ENCODE assay signal across 12 cellular contexts in the genomic region with DNA sequence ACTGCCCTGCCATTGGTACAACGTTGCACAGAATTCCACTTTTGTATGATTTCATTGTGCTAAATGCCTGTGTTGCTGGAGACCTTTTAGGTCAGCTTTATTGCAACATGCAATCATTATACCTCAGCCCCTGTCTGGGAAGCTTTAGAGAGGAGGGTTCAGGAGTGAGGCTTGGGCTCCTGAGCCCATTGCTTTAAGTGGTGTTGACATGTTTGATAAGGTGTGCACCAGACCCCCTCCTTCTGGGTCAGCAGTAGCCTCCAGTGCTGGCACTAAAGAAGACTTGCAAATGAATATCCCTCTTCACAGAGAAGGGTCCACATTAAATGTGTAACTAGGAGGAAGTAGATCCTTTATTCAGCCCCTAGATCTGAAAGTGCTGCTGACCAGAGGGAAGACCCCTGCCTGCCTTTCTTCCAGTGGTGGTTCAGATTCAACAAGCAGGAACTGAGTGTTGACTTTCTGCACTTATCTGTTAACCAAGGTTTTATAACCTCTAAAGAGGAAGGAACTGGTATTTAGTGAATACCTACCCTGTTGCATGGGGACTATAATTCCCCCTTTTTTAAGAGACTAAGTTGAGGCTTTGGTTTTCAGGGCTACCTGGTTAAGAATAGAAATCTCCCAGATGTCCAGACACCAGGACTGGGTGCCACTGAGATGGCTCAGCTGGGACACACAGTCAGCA.
DNase-seq lines count a peak whose midpoint lies in the region; ATAC-seq, FAIRE-seq and TF ChIP-seq lines count a peak whose summit lies in the region.
"Had no signal": no experiment of that assay in that cellular context is flagged by ENCODE, and none has a peak within 500 bp of the region (broad histone marks: within the 10 kb centered on the region; RNA-seq: fewer than 3 reads in every experiment).

No MANE protein-coding gene starts in this region.

- peak overlapping the region; percentile 99 for H3K27ac ChIP-seq in foreskin keratinocyte
- H3K27ac ChIP-seq in gastroesophageal sphincter, result no peak overlapping the region
- H3K27ac ChIP-seq: testis had no signal

- H3K9me3 Mint-ChIP-seq in Calu3 (ENCODE audit: low read depth, unreplicated experiment), result no peaks in the 10 kb centered on the region

- FAIRE-seq in GM19239 (lab: Jason Lieb, UNC), result no peak
- FAIRE-seq: K562 had no signal

- no peak overlapping the region for H3K4me3 Mint-ChIP-seq in Calu3 (ENCODE audit: low read depth, unreplicated experiment)

- no peak for TF ChIP-seq CTCF in Calu3 (IDR thresholded peaks at IDR 0.05; ENCODE audit: unreplicated experiment)
- TF ChIP-seq CTCF in foreskin keratinocyte (conservative IDR thresholded peaks at IDR 0.05), result no peak
- TF ChIP-seq CTCF in gastroesophageal sphincter (IDR thresholded peaks at IDR 0.05), result no peak

- WGBS in gastroesophageal sphincter (ENCODE audit: low coverage in 1 of 2), 2 donors, result 20 to 44% methylated on average over 1 of the region's 1 CpG

- no TSS peak for BruUV-seq in Calu3 (replicated peaks; lab: Mats Ljungman, UMichigan)

- no peak for TF ChIP-seq EP300 in gastroesophageal sphincter (IDR thresholded peaks at IDR 0.05)

- peak; percentile 20 for ATAC-seq in GM21526 (IDR thresholded peaks at IDR 0.05; ENCODE audit: low FRiP score, unreplicated experiment)
- ATAC-seq in HG03354 (IDR thresholded peaks at IDR 0.05; ENCODE audit: poor library complexity, severe bottlenecking, unreplicated experiment), result peak; percentile 20
- no peak for ATAC-seq in foreskin keratinocyte
- ATAC-seq in gastroesophageal sphincter, result no peak
- ATAC-seq: K562, Panc1 had no signal

- no peak for TF ChIP-seq POLR2A in gastroesophageal sphincter (IDR thresholded peaks at IDR 0.05)

- CTCF ChIA-PET in Calu3 (lab: Charles Lee), result interaction anchor here (1.1 kb wide), 1 partner anchor 9 kb away, joined by 4 read pairs; no protein-coding TSS in a partner anchor

- H3K4me1 ChIP-seq in foreskin keratinocyte (peaks cover 33% of the 10 kb centered on the region), gastroesophageal sphincter (no peaks in the 10 kb centered on the region)

- peaks cover 51% of the 10 kb centered on the region for H3K4me1 Mint-ChIP-seq in Calu3 (ENCODE audit: low read depth, unreplicated experiment)

- H3K9me3 ChIP-seq in gastroesophageal sphincter, result no peaks in the 10 kb centered on the region
- H3K9me3 ChIP-seq: testis had no signal

- H3K27ac Mint-ChIP-seq in Calu3 (ENCODE audit: unreplicated experiment), result peak overlapping the region; percentile 50

- H3K36me3 ChIP-seq in gastroesophageal sphincter, result no peaks in the 10 kb centered on the region

- no peaks in the 10 kb centered on the region for H3K27me3 Mint-ChIP-seq in Calu3 (ENCODE audit: unreplicated experiment)

- H3K4me3 ChIP-seq in gastroesophageal sphincter, result no peak overlapping the region
- H3K4me3 ChIP-seq: K562, testis had no signal

- no peaks in the 10 kb centered on the region for H3K36me3 Mint-ChIP-seq in Calu3 (ENCODE audit: insufficient read depth, unreplicated experiment)

- intact Hi-C loops in Calu3 (cut with micrococcal nuclease; ENCODE audit: unreplicated experiment), result no loop called here

- H3K27me3 ChIP-seq in foreskin keratinocyte (no peaks in the 10 kb centered on the region), gastroesophageal sphincter (no peaks in the 10 kb centered on the region)
- H3K27me3 ChIP-seq: testis had no signal

- no peak for DNase-seq in Calu3
- no peak for DNase-seq in foreskin keratinocyte
- DNase-seq in GM19239 (ENCODE audit: insufficient read length, low spot score), result no peak
- no peak for DNase-seq in MV-4-11 (lab: John Stamatoyannopoulos, UW)
- no peak for DNase-seq in T-helper 1 cell
- DNase-seq: right cardiac atrium, testis had no signal

Comparison
In these comparisons a context has a peak if more than half of its experiments do, and no peak if none do; other contexts are left out.
1. ATAC-seq: peak in GM21526 (single experiment) and HG03354 (single experiment); none in foreskin keratinocyte (single experiment) and gastroesophageal sphincter (single experiment).